ENCODE assay signal across 27 cellular contexts in genomic region chr7:70972693-70973092, GRCh38.
"Had no signal": no experiment of that assay in that cellular context is flagged by ENCODE, and none has a peak within 500 bp of the region (broad histone marks: within the 10 kb centered on the region; RNA-seq: fewer than 3 reads in every experiment).

No MANE protein-coding gene starts in this region.

- H3K27ac ChIP-seq: stomach, suprapubic skin, testis, thoracic aorta, thyroid gland, tibial artery, tibial nerve, transverse colon, upper lobe of left lung, upper lobe of right lung, uterus, vagina had no signal

- FAIRE-seq: urothelium cell line had no signal

- DNase-seq: stimulated activated CD4-positive, alpha-beta T cell treated with anti-CD3 and anti-CD28 coated beads, Interleukin-2, amount 100 ng/mL, for 48 hours; stimulated activated CD4-positive, alpha-beta T cell treated with anti-CD3 and anti-CD28 coated beads, Interleukin-4, amount 100 ng/mL, for 1 hour; stimulated activated CD4-positive, alpha-beta T cell treated with anti-CD3 and anti-CD28 coated beads, Interleukin-4, amount 100 ng/mL, for 24 hours; stimulated activated CD4-positive, alpha-beta T cell treated with anti-CD3 and anti-CD28 coated beads, Interleukin-4, amount 100 ng/mL, for 4 hours; stimulated activated CD8-positive, alpha-beta memory T cell treated with anti-CD3 and anti-CD28 coated beads, Interleukin-4, amount 100 ng/mL, for 48 hours; stimulated activated naive B cell treated with anti-CD40 and anti-IgM and Interleukin-4, amounts not matched to agents 10 μg/mL and 1 μg/mL and 100 μg/mL, for 72 hours; stimulated activated naive CD4-positive, alpha-beta T cell; stimulated activated naive CD4-positive, alpha-beta T cell treated with Interleukin-2 at 50 U/mL for 16 hours; stimulated activated naive CD8-positive, alpha-beta T cell treated with anti-CD3 and anti-CD28 coated beads, Interleukin-15, amount 100 ng/mL, for 72 hours; stimulated activated naive CD8-positive, alpha-beta T cell treated with anti-CD3 and anti-CD28 coated beads, Interleukin-15, Interleukin-2, amounts not matched to agents 100 U/mL and 50 U/mL, for 24 hours; stomach; substantia nigra; testis; thyroid gland; tibial artery; transverse colon; trophoblast cell; upper lobe of left lung; upper lobe of right lung; uterus had no signal

- H3K27me3 ChIP-seq: stomach, suprapubic skin, testis, thyroid gland, tibial artery, tibial nerve, transverse colon, upper lobe of left lung, upper lobe of right lung, uterus, vagina had no signal

- H3K4me1 ChIP-seq: stomach, suprapubic skin, testis, thyroid gland, tibial artery, tibial nerve, transverse colon, upper lobe of left lung, upper lobe of right lung, uterus, vagina had no signal

- H3K36me3 ChIP-seq: stomach, suprapubic skin, thoracic aorta, thyroid gland, tibial artery, tibial nerve, transverse colon, upper lobe of left lung, upper lobe of right lung, uterus, vagina had no signal

- H3K4me3 ChIP-seq: stomach, suprapubic skin, testis, thoracic aorta, thyroid gland, tibial artery, tibial nerve, transverse colon, upper lobe of left lung, upper lobe of right lung, uterus, vagina had no signal

- ATAC-seq: stimulated activated effector memory CD8-positive, alpha-beta T cell treated with anti-CD3 and anti-CD28 coated beads, Interleukin-12 subunit alpha, Interleukin-12 subunit beta, amount 100 ng/mL, for 72 hours; stimulated activated memory B cell treated with anti-CD40 and anti-IgM and Interleukin-4, amounts not matched to agents 10 μg/mL and 1 μg/mL and 100 μg/mL, for 72 hours; stimulated activated naive B cell treated with anti-CD40 and anti-IgM and Interleukin-4, amounts not matched to agents 10 μg/mL and 1 μg/mL and 100 μg/mL, for 72 hours; stimulated activated naive CD8-positive, alpha-beta T cell treated with anti-CD3 and anti-CD28 coated beads, Interleukin-15, amount 100 ng/mL, for 72 hours; stimulated activated naive CD8-positive, alpha-beta T cell treated with anti-CD3 and anti-CD28 coated beads, Interleukin-15, Interleukin-2, amounts not matched to agents 100 U/mL and 50 U/mL, for 24 hours; upper lobe of right lung had no signal

- H3K9me3 ChIP-seq: suprapubic skin, testis, thoracic aorta, thyroid gland, transverse colon, upper lobe of right lung, uterus, vagina had no signal
